Comparison of ENCODE assay signal across 12 cellular contexts in genomic region chr15:70636540-70637165, GRCh38.
A peak's percentile ranks its signal among the peaks of the same experiment; 100 is the strongest.
DNase-seq lines count a peak whose midpoint lies in the region; TF ChIP-seq lines count a peak whose summit lies in the region.
"Had no signal": no experiment of that assay in that cellular context is flagged by ENCODE, and none has a peak within 500 bp of the region (broad histone marks: within the 10 kb centered on the region; RNA-seq: fewer than 3 reads in every experiment).

No MANE protein-coding gene starts in this region.

- POLR2A ChIA-PET in HEK293 (lab: Yijun Ruan, JAX), result interaction anchor here (0.6 kb wide), 1 partner anchor 16 kb away, joined by 3 read pairs; no protein-coding TSS in a partner anchor
- POLR2A ChIA-PET in activated CD4-positive, alpha-beta memory T cell treated with anti-CD3 and anti-CD28 coated beads for 36 hours (lab: Charles Lee), result no interaction called here

- H3K4me1 ChIP-seq in HEK293 (ENCODE audit: control insufficient read depth, insufficient read depth, low read length) (no peaks in the 10 kb centered on the region), colonic mucosa (no peaks in the 10 kb centered on the region), esophagus muscularis mucosa (no peaks in the 10 kb centered on the region)

- WGBS in esophagus muscularis mucosa, result 58% methylated on average over 5 of the region's 5 CpGs

- H3K9ac ChIP-seq in colonic mucosa (ENCODE audit: low read depth in 2 of 2, low read length in 2 of 2), result no peak overlapping the region

- no peaks in the 10 kb centered on the region for H3K9me3 Mint-ChIP-seq in activated CD4-positive, alpha-beta memory T cell treated with anti-CD3 and anti-CD28 coated beads for 36 hours
- H3K9me3 Mint-ChIP-seq: natural killer cell had no signal

- H3K36me3 Mint-ChIP-seq in activated CD4-positive, alpha-beta memory T cell treated with anti-CD3 and anti-CD28 coated beads for 36 hours, result no peaks in the 10 kb centered on the region
- H3K36me3 Mint-ChIP-seq: natural killer cell had no signal

- CTCF ChIA-PET in HEK293 (lab: Yijun Ruan, JAX), result interaction anchor here (0.7 to 1.9 kb wide), 14 partner anchors 13 to 1162 kb away, joined by 3 to 13 read pairs (median 4); no protein-coding TSS in a partner anchor
- CTCF ChIA-PET in activated CD4-positive, alpha-beta memory T cell treated with anti-CD3 and anti-CD28 coated beads for 36 hours (lab: Charles Lee), result no interaction called here

- TF ChIP-seq EP300 in esophagus muscularis mucosa (IDR thresholded peaks at IDR 0.05), result no peak

- peak; percentile 22 for TF ChIP-seq CTCF in AG09309 (IDR thresholded peaks at IDR 0.05; ENCODE audit: control insufficient read depth, insufficient read depth, low read depth, low read length, missing control alignments)
- peak; percentile 78 for TF ChIP-seq CTCF in HEK293 (tag by site-specific recombination; IDR thresholded peaks at IDR 0.05)
- no peak for TF ChIP-seq CTCF in colonic mucosa (IDR thresholded peaks at IDR 0.05)
- no peak for TF ChIP-seq CTCF in esophagus muscularis mucosa (IDR thresholded peaks at IDR 0.05)

- peaks cover 3% of the 10 kb centered on the region for H3K4me1 Mint-ChIP-seq in activated CD4-positive, alpha-beta memory T cell treated with anti-CD3 and anti-CD28 coated beads for 36 hours (ENCODE audit: low read depth)

- H3K27ac ChIP-seq in HEK293 (ENCODE audit: extremely low read depth, low read depth, low read length) (no peak overlapping the region), colonic mucosa (no peak overlapping the region), esophagus muscularis mucosa (replicated peaks in 1 of 4) (no peak overlapping the region)

- no peaks in the 10 kb centered on the region for H3K27me3 ChIP-seq in colonic mucosa
- H3K27me3 ChIP-seq in esophagus muscularis mucosa, result no peaks in the 10 kb centered on the region

- DNase-seq in AG09309 (ENCODE audit: low read depth) (no peak), SW480 (ENCODE audit: low spot score) (peak; percentile 39), islet precursor cell (peak; percentile 73), colonic mucosa (no peak), OCI-M2 (lab: John Stamatoyannopoulos, UW; ENCODE audit: unreplicated experiment) (no peak), esophagus muscularis mucosa (ENCODE audit: extremely low spot score) (no peak)
- no peak for DNase-seq in activated CD4-positive, alpha-beta memory T cell treated with anti-CD3 and anti-CD28 coated beads for 36 hours
- DNase-seq: activated CD4-positive, alpha-beta T cell treated with anti-CD3 and anti-CD28 coated beads, Interleukin-2, amount 50 U/mL, for 1 hour; effector memory CD4-positive, alpha-beta T cell; natural killer cell; NCI-H2029 treated with DMSO at 0.1 percent for 48 hours had no signal

- intact Hi-C loops in colonic mucosa (cut with DNase I) (no loop called here), esophagus muscularis mucosa (cut with DNase I) (no loop called here)
- intact Hi-C loops in activated CD4-positive, alpha-beta memory T cell treated with anti-CD3 and anti-CD28 coated beads for 36 hours (cut with micrococcal nuclease), result no loop called here

- TF ChIP-seq POLR2A in esophagus muscularis mucosa (IDR thresholded peaks at IDR 0.05; ENCODE audit: low read depth), result no peak

- H3K27me3 Mint-ChIP-seq in activated CD4-positive, alpha-beta memory T cell treated with anti-CD3 and anti-CD28 coated beads for 36 hours, result peaks cover 15% of the 10 kb centered on the region

- H3K36me3 ChIP-seq in HEK293 (ENCODE audit: control insufficient read depth in 2 of 2, insufficient read depth in 1 of 2, low read length in 2 of 2), result no peaks in the 10 kb centered on the region
- no peaks in the 10 kb centered on the region for H3K36me3 ChIP-seq in colonic mucosa
- H3K36me3 ChIP-seq in esophagus muscularis mucosa, result no peaks in the 10 kb centered on the region

- H3K4me3 Mint-ChIP-seq in activated CD4-positive, alpha-beta memory T cell treated with anti-CD3 and anti-CD28 coated beads for 36 hours, result no peak overlapping the region
- H3K4me3 Mint-ChIP-seq: natural killer cell had no signal

- H3K27ac Mint-ChIP-seq in activated CD4-positive, alpha-beta memory T cell treated with anti-CD3 and anti-CD28 coated beads for 36 hours, result no peak overlapping the region

- H3K4me3 ChIP-seq in AG09309 (ENCODE audit: control insufficient read depth, low read depth, low read length) (no peak overlapping the region), HEK293 (ENCODE audit: low read depth, low read length) (no peak overlapping the region), colonic mucosa (no peak overlapping the region), esophagus muscularis mucosa (no peak overlapping the region)

- H3K9me3 ChIP-seq in HEK293 (ENCODE audit: control insufficient read depth, insufficient read depth, low read depth, low read length) (no peaks in the 10 kb centered on the region), colonic mucosa (no peaks in the 10 kb centered on the region), esophagus muscularis mucosa (no peaks in the 10 kb centered on the region)

TF ChIP-seq in HEK293, 187 proteins besides CTCF, POLR2A, EP300 and RAD21 (continues in another document):
- TF ChIP-seq ZNF140 (tag by site-specific recombination; IDR thresholded peaks at IDR 0.05), result no peak
- no peak for TF ChIP-seq ZNF19 (tag by site-specific recombination; IDR thresholded peaks at IDR 0.05; ENCODE audit: low read depth)
- no peak for TF ChIP-seq ZNF398 (tag by site-specific recombination; IDR thresholded peaks at IDR 0.05)
- TF ChIP-seq KLF9 (tag by site-specific recombination; IDR thresholded peaks at IDR 0.05; ENCODE audit: low read depth), result no peak
- TF ChIP-seq, protein P1, sequence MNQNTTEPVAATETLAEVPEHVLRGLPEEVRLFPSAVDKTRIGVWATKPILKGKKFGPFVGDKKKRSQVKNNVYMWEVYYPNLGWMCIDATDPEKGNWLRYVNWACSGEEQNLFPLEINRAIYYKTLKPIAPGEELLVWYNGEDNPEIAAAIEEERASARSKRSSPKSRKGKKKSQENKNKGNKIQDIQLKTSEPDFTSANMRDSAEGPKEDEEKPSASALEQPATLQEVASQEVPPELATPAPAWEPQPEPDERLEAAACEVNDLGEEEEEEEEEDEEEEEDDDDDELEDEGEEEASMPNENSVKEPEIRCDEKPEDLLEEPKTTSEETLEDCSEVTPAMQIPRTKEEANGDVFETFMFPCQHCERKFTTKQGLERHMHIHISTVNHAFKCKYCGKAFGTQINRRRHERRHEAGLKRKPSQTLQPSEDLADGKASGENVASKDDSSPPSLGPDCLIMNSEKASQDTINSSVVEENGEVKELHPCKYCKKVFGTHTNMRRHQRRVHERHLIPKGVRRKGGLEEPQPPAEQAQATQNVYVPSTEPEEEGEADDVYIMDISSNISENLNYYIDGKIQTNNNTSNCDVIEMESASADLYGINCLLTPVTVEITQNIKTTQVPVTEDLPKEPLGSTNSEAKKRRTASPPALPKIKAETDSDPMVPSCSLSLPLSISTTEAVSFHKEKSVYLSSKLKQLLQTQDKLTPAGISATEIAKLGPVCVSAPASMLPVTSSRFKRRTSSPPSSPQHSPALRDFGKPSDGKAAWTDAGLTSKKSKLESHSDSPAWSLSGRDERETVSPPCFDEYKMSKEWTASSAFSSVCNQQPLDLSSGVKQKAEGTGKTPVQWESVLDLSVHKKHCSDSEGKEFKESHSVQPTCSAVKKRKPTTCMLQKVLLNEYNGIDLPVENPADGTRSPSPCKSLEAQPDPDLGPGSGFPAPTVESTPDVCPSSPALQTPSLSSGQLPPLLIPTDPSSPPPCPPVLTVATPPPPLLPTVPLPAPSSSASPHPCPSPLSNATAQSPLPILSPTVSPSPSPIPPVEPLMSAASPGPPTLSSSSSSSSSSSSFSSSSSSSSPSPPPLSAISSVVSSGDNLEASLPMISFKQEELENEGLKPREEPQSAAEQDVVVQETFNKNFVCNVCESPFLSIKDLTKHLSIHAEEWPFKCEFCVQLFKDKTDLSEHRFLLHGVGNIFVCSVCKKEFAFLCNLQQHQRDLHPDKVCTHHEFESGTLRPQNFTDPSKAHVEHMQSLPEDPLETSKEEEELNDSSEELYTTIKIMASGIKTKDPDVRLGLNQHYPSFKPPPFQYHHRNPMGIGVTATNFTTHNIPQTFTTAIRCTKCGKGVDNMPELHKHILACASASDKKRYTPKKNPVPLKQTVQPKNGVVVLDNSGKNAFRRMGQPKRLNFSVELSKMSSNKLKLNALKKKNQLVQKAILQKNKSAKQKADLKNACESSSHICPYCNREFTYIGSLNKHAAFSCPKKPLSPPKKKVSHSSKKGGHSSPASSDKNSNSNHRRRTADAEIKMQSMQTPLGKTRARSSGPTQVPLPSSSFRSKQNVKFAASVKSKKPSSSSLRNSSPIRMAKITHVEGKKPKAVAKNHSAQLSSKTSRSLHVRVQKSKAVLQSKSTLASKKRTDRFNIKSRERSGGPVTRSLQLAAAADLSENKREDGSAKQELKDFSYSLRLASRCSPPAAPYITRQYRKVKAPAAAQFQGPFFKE (tag by site-specific recombination; IDR thresholded peaks at IDR 0.05; ENCODE audit: borderline replicate concordance), result no peak
- no peak for TF ChIP-seq ZNF629 (tag by site-specific recombination; IDR thresholded peaks at IDR 0.05)
- no peak for TF ChIP-seq ZNF423 (tag by site-specific recombination; IDR thresholded peaks at IDR 0.05)

Comparison
In these comparisons a context has a peak if more than half of its experiments do, and no peak if none do; other contexts are left out.
1. DNase-seq: peak in SW480 (single experiment) and islet precursor cell (single experiment); none in AG09309 (single experiment), colonic mucosa (single experiment), activated CD4-positive, alpha-beta memory T cell treated with anti-CD3 and anti-CD28 coated beads for 36 hours (single experiment), OCI-M2 (single experiment) and esophagus muscularis mucosa (single experiment).
2. CTCF ChIP-seq: peak in AG09309 (single experiment) and HEK293 (single experiment); none in colonic mucosa (single experiment) and esophagus muscularis mucosa (0 of 3).